Comparison of ENCODE assay signal across 31 cellular contexts in genomic region chr17:6165806-6166205, GRCh38.
"Had no signal": no experiment of that assay in that cellular context is flagged by ENCODE, and none has a peak within 500 bp of the region (broad histone marks: within the 10 kb centered on the region; RNA-seq: fewer than 3 reads in every experiment).

No MANE protein-coding gene starts in this region.

- H3K36me3 Mint-ChIP-seq: activated naive CD8-positive, alpha-beta T cell treated with anti-CD3 and anti-CD28 coated beads for 36 hours had no signal

- H3K27ac Mint-ChIP-seq: activated CD4-positive, alpha-beta T cell treated with anti-CD3 and anti-CD28 coated beads, Interleukin-2, amount 10 ng/mL, durations not matched to agents 24 days and 14 days; activated CD8-positive, alpha-beta T cell treated with anti-CD3 and anti-CD28 coated beads for 36 hours; activated naive CD8-positive, alpha-beta T cell treated with anti-CD3 and anti-CD28 coated beads for 36 hours; activated T-cell treated with anti-CD3 and anti-CD28 coated beads, Interleukin-2, amount 50 U/mL, for 72 hours; activated T-helper 17 cell treated with anti-CD3 and anti-CD28 coated beads, Interleukin-2, amount 50 U/mL, for 72 hours had no signal

- H3K27me3 Mint-ChIP-seq: activated CD4-positive, alpha-beta T cell treated with anti-CD3 and anti-CD28 coated beads, Interleukin-2, amount 10 ng/mL, durations not matched to agents 24 days and 14 days had no signal

- H3K4me1 ChIP-seq: ascending aorta, Peyer's patch had no signal

- H3K4me3 Mint-ChIP-seq: activated CD4-positive, alpha-beta T cell treated with anti-CD3 and anti-CD28 coated beads, Interleukin-2, amount 10 ng/mL, durations not matched to agents 24 days and 14 days; activated CD8-positive, alpha-beta T cell treated with anti-CD3 and anti-CD28 coated beads for 36 hours; activated naive CD8-positive, alpha-beta T cell treated with anti-CD3 and anti-CD28 coated beads for 36 hours; activated T-cell treated with anti-CD3 and anti-CD28 coated beads, Interleukin-2, amount 50 U/mL, for 72 hours; activated T-helper 17 cell treated with anti-CD3 and anti-CD28 coated beads, Interleukin-2, amount 50 U/mL, for 72 hours; central memory CD8-positive, alpha-beta T cell had no signal

- DNase-seq: activated CD4-positive, alpha-beta T cell treated with anti-CD3 and anti-CD28 coated beads, Interleukin-2, amount 10 ng/mL, durations not matched to agents 24 days and 14 days; activated CD4-positive, alpha-beta T cell treated with anti-CD3 and anti-CD28 coated beads, Interleukin-2, amount 50 U/mL, for 4 hours; activated CD8-positive, alpha-beta T cell treated with anti-CD3 and anti-CD28 coated beads for 36 hours; activated effector memory CD4-positive, alpha-beta T cell treated with anti-CD3 and anti-CD28 coated beads, Interleukin-2, amount 50 U/mL, for 16 hours; activated naive CD4-positive, alpha-beta T cell; activated naive CD4-positive, alpha-beta T cell treated with anti-CD3 and anti-CD28 coated beads, Interleukin-2, amount 50 U/mL, for 16 hours; activated naive CD8-positive, alpha-beta T cell treated with anti-CD3 and anti-CD28 coated beads for 36 hours; activated T-cell treated with anti-CD3 and anti-CD28 coated beads, Interleukin-2, amount 50 U/mL, for 1 hour; activated T-cell treated with anti-CD3 and anti-CD28 coated beads, Interleukin-2, amount 50 U/mL, for 72 hours; amygdala; Kasumi-1; MG63; NCI-H1092; NCI-H1436 treated with DMSO at 0.1 percent for 48 hours; NCI-H1694 treated with DMSO at 0.1 percent for 48 hours; NCI-H2029; NCI-H226; NCI-H446 treated with DMSO at 0.1 percent for 48 hours; NCI-H69; NCI-H82; PC-3; Peyer's patch; SIG-M5; SW 1271; T1000 had no signal

- H3K4me1 Mint-ChIP-seq: activated CD4-positive, alpha-beta T cell treated with anti-CD3 and anti-CD28 coated beads, Interleukin-2, amount 10 ng/mL, durations not matched to agents 24 days and 14 days; activated naive CD8-positive, alpha-beta T cell treated with anti-CD3 and anti-CD28 coated beads for 36 hours; activated T-helper 17 cell treated with anti-CD3 and anti-CD28 coated beads, Interleukin-2, amount 50 U/mL, for 72 hours; central memory CD8-positive, alpha-beta T cell had no signal

- H3K27ac ChIP-seq: ascending aorta, cardiac muscle cell, Peyer's patch, RWPE1 had no signal

- H3K9me3 Mint-ChIP-seq: activated CD4-positive, alpha-beta T cell treated with anti-CD3 and anti-CD28 coated beads, Interleukin-2, amount 10 ng/mL, durations not matched to agents 24 days and 14 days; activated naive CD8-positive, alpha-beta T cell treated with anti-CD3 and anti-CD28 coated beads for 36 hours; activated T-cell treated with anti-CD3 and anti-CD28 coated beads, Interleukin-2, amount 50 U/mL, for 72 hours; activated T-helper 17 cell treated with anti-CD3 and anti-CD28 coated beads, Interleukin-2, amount 50 U/mL, for 72 hours; central memory CD8-positive, alpha-beta T cell had no signal

- ATAC-seq: activated CD8-positive, alpha-beta T cell treated with anti-CD3 and anti-CD28 coated beads for 36 hours; activated T-cell treated with anti-CD3 and anti-CD28 coated beads, Interleukin-2, amount 50 U/mL, for 72 hours; activated T-helper 17 cell treated with anti-CD3 and anti-CD28 coated beads, Interleukin-2, amount 50 U/mL, for 72 hours; PC-3; Right ventricle myocardium inferior had no signal

- H3K4me3 ChIP-seq: ascending aorta, cardiac muscle cell, MG63, Peyer's patch had no signal

- H3K36me3 ChIP-seq: ascending aorta, cardiac muscle cell, MG63, Peyer's patch had no signal

- H3K9me3 ChIP-seq: ascending aorta, MG63, Peyer's patch had no signal

- H3K27me3 ChIP-seq: ascending aorta, cardiac muscle cell, MG63, Peyer's patch had no signal
